In the genomic region with DNA sequence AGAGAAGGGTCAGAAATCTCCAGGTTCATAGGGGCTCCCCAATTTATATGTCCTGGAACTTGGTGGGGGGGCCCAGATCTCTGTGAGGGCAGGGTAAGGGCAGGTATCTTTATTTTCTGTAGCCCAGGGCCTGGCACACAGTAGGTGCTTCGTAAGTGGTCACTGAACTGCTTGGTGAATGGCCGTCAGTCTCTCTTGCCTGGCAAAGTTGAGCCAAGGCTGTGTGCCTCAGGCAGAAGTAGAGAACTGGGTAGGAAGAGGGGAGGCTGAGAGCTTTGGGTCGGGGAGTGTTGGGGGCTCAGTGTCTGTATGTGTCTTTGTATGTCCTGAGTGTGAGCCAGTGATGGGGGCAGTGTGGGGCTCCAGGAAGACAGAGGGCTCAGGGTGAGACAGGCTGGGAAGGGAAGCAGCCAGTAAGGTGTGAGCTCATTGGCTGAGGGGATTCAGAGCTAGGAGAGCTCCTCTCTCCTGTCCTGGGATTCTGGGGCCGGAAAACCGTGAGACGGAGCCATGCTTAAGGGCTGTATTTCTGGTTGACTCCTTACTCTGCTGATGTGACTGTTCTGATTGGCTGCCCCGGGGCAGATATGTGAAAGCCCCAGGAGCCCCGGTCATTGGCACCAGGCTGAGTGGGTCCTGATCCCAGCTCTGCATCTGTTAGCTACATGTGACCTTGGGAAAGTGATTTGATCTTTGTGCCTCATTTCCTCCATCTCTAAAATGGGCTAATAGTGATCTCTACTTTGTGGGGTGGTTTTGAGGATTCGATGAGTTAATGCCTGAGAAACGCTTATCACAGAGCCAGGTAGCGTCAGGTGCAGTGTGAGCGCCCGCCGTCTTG, we compare ENCODE assay signal across 19 cellular contexts. TPM values are rescaled to one million over a fixed set of nuclear protein-coding genes. Genes with fewer than 3 reads are reported as not detected.
DNase-seq lines count a peak whose midpoint lies in the region; ATAC-seq and TF ChIP-seq lines count a peak whose summit lies in the region.
"Had no signal": no experiment of that assay in that cellular context is flagged by ENCODE, and none has a peak within 500 bp of the region (broad histone marks: within the 10 kb centered on the region; RNA-seq: fewer than 3 reads in every experiment).

No MANE protein-coding gene starts in this region.

- H2BK120ac ChIP-seq in trophoblast cell (ENCODE audit: insufficient read depth, low read length, poor library complexity) = no peak overlapping the region

- peaks cover 10 to 18% of the 10 kb centered on the region in 2 experiments for H3K4me1 ChIP-seq in trophoblast cell (ENCODE audit: control insufficient read depth in 1 of 2, insufficient read depth in 2 of 2, low read length in 2 of 2)

- no peak overlapping the region for H4K8ac ChIP-seq in trophoblast cell (ENCODE audit: low read depth, low read length)

- in situ Hi-C loops in brain microvascular endothelial cell (cut with HindIII; ENCODE audit: low pct_ligation_motif_present, low sequenced_read_pairs) = no loop called here

- no peak overlapping the region for H2AFZ ChIP-seq in trophoblast cell (ENCODE audit: insufficient read depth, low read length, poor library complexity)

- WGBS in trophoblast cell (ENCODE audit: extremely low coverage, insufficient coverage, insufficient read length) = no CpG with 5 or more reads among the region's 14 CpGs

- no peak overlapping the region for H3K4ac ChIP-seq in trophoblast cell (ENCODE audit: low read depth, low read length)

- peak; percentile 16 for DNase-seq in Right ventricle myocardium inferior (ENCODE audit: missing footprints)
- DNase-seq in cardiac septum (ENCODE audit: low spot score) = no peak
- no peak for DNase-seq in brain microvascular endothelial cell
- DNase-seq in islet precursor cell = peak; percentile 38
- no peak for DNase-seq in stimulated activated effector memory CD8-positive, alpha-beta T cell treated with anti-CD3 and anti-CD28 coated beads, Interleukin-12 subunit alpha, Interleukin-12 subunit beta, amount 100 ng/mL, for 72 hours (ENCODE audit: low spot score in 2 of 2)
- no peak for DNase-seq in trophoblast cell
- DNase-seq in pons (ENCODE audit: low spot score) = no peak
- no peak for DNase-seq in NCI-H82 treated with DMSO at 0.1 percent for 48 hours (lab: John Stamatoyannopoulos, UW; ENCODE audit: unreplicated experiment)
- DNase-seq: activated T-cell treated with anti-CD3 and anti-CD28 coated beads for 4 hours; amniotic stem cell; C1 segment of cervical spinal cord; GDM1; hippocampal formation; NCI-H1048; NCI-H2081; NCI-H510A; SHP77; stimulated activated CD4-positive, alpha-beta T cell treated with anti-CD3 and anti-CD28 coated beads, Interleukin-4, amount 100 ng/mL, for 4 hours had no signal

- TF ChIP-seq CTCF in brain microvascular endothelial cell (IDR thresholded peaks at IDR 0.05; ENCODE audit: low read depth, low read length, missing control alignments) = no peak

- no peak overlapping the region for H3K4me2 ChIP-seq in trophoblast cell (ENCODE audit: low read length)

- no peak overlapping the region for H3K4me3 ChIP-seq in brain microvascular endothelial cell (ENCODE audit: low read depth, low read length)
- H3K4me3 ChIP-seq in trophoblast cell (ENCODE audit: low read depth, low read length) = no peak overlapping the region

- peaks cover 5% of the 10 kb centered on the region for H3K79me1 ChIP-seq in trophoblast cell (ENCODE audit: low read length)

- H3K79me2 ChIP-seq in trophoblast cell (ENCODE audit: control insufficient read depth, insufficient read depth, low read length, poor library complexity) = no peaks in the 10 kb centered on the region

- intact Hi-C loops in Right ventricle myocardium inferior (cut with DNase I) = no loop called here
- intact Hi-C loops in cardiac septum (cut with DNase I) = no loop called here

- H3K4me1 Mint-ChIP-seq in stimulated activated effector memory CD8-positive, alpha-beta T cell treated with anti-CD3 and anti-CD28 coated beads, Interleukin-12 subunit alpha, Interleukin-12 subunit beta, amount 100 ng/mL, for 72 hours = no peaks in the 10 kb centered on the region
- H3K4me1 Mint-ChIP-seq: central memory CD8-positive, alpha-beta T cell had no signal

- H3K36me3 ChIP-seq in brain microvascular endothelial cell (replicated peaks) (no peaks in the 10 kb centered on the region), trophoblast cell (ENCODE audit: control insufficient read depth in 1 of 2, insufficient read depth in 2 of 2, low read length in 2 of 2) (no peaks in the 10 kb centered on the region)

- ATAC-seq in Right ventricle myocardium inferior = no peak
- no peak for ATAC-seq in stimulated activated effector memory CD8-positive, alpha-beta T cell treated with anti-CD3 and anti-CD28 coated beads, Interleukin-12 subunit alpha, Interleukin-12 subunit beta, amount 100 ng/mL, for 72 hours

- H3K9me3 Mint-ChIP-seq in stimulated activated effector memory CD8-positive, alpha-beta T cell treated with anti-CD3 and anti-CD28 coated beads, Interleukin-12 subunit alpha, Interleukin-12 subunit beta, amount 100 ng/mL, for 72 hours = no peaks in the 10 kb centered on the region
- H3K9me3 Mint-ChIP-seq: central memory CD8-positive, alpha-beta T cell had no signal

- no peak overlapping the region for H2BK12ac ChIP-seq in trophoblast cell (ENCODE audit: low read length)

- no peaks in the 10 kb centered on the region for H3K27me3 ChIP-seq in brain microvascular endothelial cell (replicated peaks)
- H3K27me3 ChIP-seq in trophoblast cell (ENCODE audit: insufficient read depth, low read length) = no peaks in the 10 kb centered on the region

- no peak overlapping the region for H2AK5ac ChIP-seq in trophoblast cell (ENCODE audit: low read length)

- no peak overlapping the region for H3K14ac ChIP-seq in trophoblast cell (ENCODE audit: low read length)

- H3K36me3 Mint-ChIP-seq in stimulated activated effector memory CD8-positive, alpha-beta T cell treated with anti-CD3 and anti-CD28 coated beads, Interleukin-12 subunit alpha, Interleukin-12 subunit beta, amount 100 ng/mL, for 72 hours = no peaks in the 10 kb centered on the region

- H3K27ac ChIP-seq in brain microvascular endothelial cell (peak overlapping the region; percentile 99), trophoblast cell (ENCODE audit: low read depth, low read length) (no peak overlapping the region)

- H3K9ac ChIP-seq in trophoblast cell (ENCODE audit: low read length) = no peak overlapping the region

- no peak overlapping the region for H4K91ac ChIP-seq in trophoblast cell (ENCODE audit: low read depth, low read length)

- H3K18ac ChIP-seq in trophoblast cell (ENCODE audit: low read length) = no peak overlapping the region

- H4K12ac ChIP-seq in trophoblast cell (ENCODE audit: low read depth, low read length) = no peak overlapping the region

- no peak overlapping the region for H3K4me3 Mint-ChIP-seq in stimulated activated effector memory CD8-positive, alpha-beta T cell treated with anti-CD3 and anti-CD28 coated beads, Interleukin-12 subunit alpha, Interleukin-12 subunit beta, amount 100 ng/mL, for 72 hours
- H3K4me3 Mint-ChIP-seq: central memory CD8-positive, alpha-beta T cell had no signal

- H3K27ac Mint-ChIP-seq in stimulated activated effector memory CD8-positive, alpha-beta T cell treated with anti-CD3 and anti-CD28 coated beads, Interleukin-12 subunit alpha, Interleukin-12 subunit beta, amount 100 ng/mL, for 72 hours = peak overlapping the region; percentile 13

- no peak overlapping the region for H3K23ac ChIP-seq in trophoblast cell (ENCODE audit: low read length)

- H3K9me3 ChIP-seq in trophoblast cell (ENCODE audit: insufficient read depth, low read depth, low read length) = peaks cover 2% of the 10 kb centered on the region

- no peak overlapping the region for H2BK5ac ChIP-seq in trophoblast cell (ENCODE audit: low read depth, low read length, poor library complexity)

RNA-seq across cellular contexts. Expression of a gene that starts 30.3 kb away (rescaled TPM):
- 12.9 TPM for total RNA-seq in Right ventricle myocardium inferior
- 10.7 TPM for total RNA-seq in cardiac septum
- polyA plus RNA-seq in trophoblast cell (2013) = 2.0 and 2.2 TPM in 2 replicates

Comparison
In these comparisons a context has a peak if more than half of its experiments do, and no peak if none do; other contexts are left out.
1. DNase-seq: peak in Right ventricle myocardium inferior (single experiment) and islet precursor cell (single experiment); none in cardiac septum (single experiment), brain microvascular endothelial cell (single experiment), stimulated activated effector memory CD8-positive, alpha-beta T cell treated with anti-CD3 and anti-CD28 coated beads, Interleukin-12 subunit alpha, Interleukin-12 subunit beta, amount 100 ng/mL, for 72 hours (0 of 2), trophoblast cell (0 of 2), pons (single experiment) and NCI-H82 treated with DMSO at 0.1 percent for 48 hours (single experiment).